In genomic region chr7:128523226-128523939, GRCh38 we compare ENCODE assay signal across 8 cellular contexts. TPM values are rescaled to one million over a fixed set of nuclear protein-coding genes. Genes with fewer than 3 reads are reported as not detected.
DNase-seq lines count a peak whose midpoint lies in the region; ATAC-seq, FAIRE-seq and TF ChIP-seq lines count a peak whose summit lies in the region.
"Not testable (repeated sequence)": the region's sequence is repeated elsewhere in the genome, so short reads cannot be mapped to it uniquely, and the experiment has no call there.

No MANE protein-coding gene starts in this region.

- BruUV-seq in MCF 10A (replicated peaks; lab: Mats Ljungman, UMichigan) = not testable (repeated sequence)

- peak; percentile 86 for DNase-seq in DMS 273 (lab: John Stamatoyannopoulos, UW; ENCODE audit: unreplicated experiment)
- peak; percentile 71 for DNase-seq in MG63
- peak; percentile 85 for DNase-seq in RCC 7860 (ENCODE audit: low spot score)
- DNase-seq in activated CD4-positive, alpha-beta memory T cell treated with anti-CD3 and anti-CD28 coated beads, Interleukin-2, amount 10 ng/mL, durations not matched to agents 7 days and 5 days = peak; percentile 72
- peak; percentile 96 for DNase-seq in MCF 10A (ENCODE audit: unreplicated experiment)
- DNase-seq in left ventricle myocardium superior = peak; percentile 84
- DNase-seq in pulmonary artery endothelial cell (ENCODE audit: low read depth, low spot score) = peak; percentile 32
- peak; percentile 67 for DNase-seq in stimulated activated naive CD4-positive, alpha-beta T cell treated with Interleukin-2 at 50 U/mL for 16 hours (lab: John Stamatoyannopoulos, UW)

- CTCF ChIA-PET in activated CD4-positive, alpha-beta memory T cell treated with anti-CD3 and anti-CD28 coated beads, Interleukin-2, amount 10 ng/mL, durations not matched to agents 7 days and 5 days (lab: Charles Lee) = interaction anchor here (0.8 kb wide), 1 partner anchor 17 kb away, joined by 6 read pairs; no protein-coding TSS in a partner anchor
- CTCF ChIA-PET in MCF 10A (lab: Yijun Ruan, JAX) = interaction anchor here (0.7 kb wide), 1 partner anchor 820 kb away, joined by 3 read pairs; no protein-coding TSS in a partner anchor

- H3K27ac Mint-ChIP-seq in activated CD4-positive, alpha-beta memory T cell treated with anti-CD3 and anti-CD28 coated beads, Interleukin-2, amount 10 ng/mL, durations not matched to agents 7 days and 5 days = peak overlapping the region; percentile 66
- H3K27ac Mint-ChIP-seq in MCF 10A (ENCODE audit: low read depth, unreplicated experiment) = not testable (repeated sequence)

- H3K4me3 ChIP-seq in MG63 = not testable (repeated sequence)

- intact Hi-C loops in MCF 10A (cut with micrococcal nuclease); left ventricle myocardium superior (cut with micrococcal nuclease): not testable (repeated sequence)

- peak; percentile 70 for FAIRE-seq in RCC 7860 (lab: Jason Lieb, UNC)

- POLR2A ChIA-PET in activated CD4-positive, alpha-beta memory T cell treated with anti-CD3 and anti-CD28 coated beads, Interleukin-2, amount 10 ng/mL, durations not matched to agents 7 days and 5 days (lab: Charles Lee) = not testable (repeated sequence)
- POLR2A ChIA-PET in MCF 10A (lab: Yijun Ruan, JAX) = interaction anchor here (0.6 to 1.3 kb wide), 3 partner anchors 9 to 617 kb away, joined by 3 to 4 read pairs (median 4); no protein-coding TSS in a partner anchor

- H3K27me3 ChIP-seq in MG63 = not testable (repeated sequence)

- not testable (repeated sequence) for H3K36me3 ChIP-seq in MG63

- H3K9me3 ChIP-seq in MG63 = not testable (repeated sequence)

- not testable (repeated sequence) for H3K9me3 Mint-ChIP-seq in activated CD4-positive, alpha-beta memory T cell treated with anti-CD3 and anti-CD28 coated beads, Interleukin-2, amount 10 ng/mL, durations not matched to agents 7 days and 5 days; MCF 10A (ENCODE audit: unreplicated experiment)

- not testable (repeated sequence) for H3K36me3 Mint-ChIP-seq in activated CD4-positive, alpha-beta memory T cell treated with anti-CD3 and anti-CD28 coated beads, Interleukin-2, amount 10 ng/mL, durations not matched to agents 7 days and 5 days (ENCODE audit: low read depth); MCF 10A (ENCODE audit: insufficient read depth, unreplicated experiment)

- not testable (repeated sequence) for H3K4me3 Mint-ChIP-seq in activated CD4-positive, alpha-beta memory T cell treated with anti-CD3 and anti-CD28 coated beads, Interleukin-2, amount 10 ng/mL, durations not matched to agents 7 days and 5 days; MCF 10A (ENCODE audit: unreplicated experiment)

- not testable (repeated sequence) for TF ChIP-seq CTCF in MCF 10A (IDR thresholded peaks at IDR 0.05; ENCODE audit: unreplicated experiment)

- not testable (repeated sequence) for H3K27me3 Mint-ChIP-seq in activated CD4-positive, alpha-beta memory T cell treated with anti-CD3 and anti-CD28 coated beads, Interleukin-2, amount 10 ng/mL, durations not matched to agents 7 days and 5 days; MCF 10A (ENCODE audit: insufficient read depth, unreplicated experiment)

- not testable (repeated sequence) for H3K4me1 Mint-ChIP-seq in activated CD4-positive, alpha-beta memory T cell treated with anti-CD3 and anti-CD28 coated beads, Interleukin-2, amount 10 ng/mL, durations not matched to agents 7 days and 5 days; MCF 10A (ENCODE audit: insufficient read depth, unreplicated experiment)

- ATAC-seq in left ventricle myocardium superior = peak; percentile 84

RNA-seq across cellular contexts. Expression of gene METTL2B, which starts 46.8 kb away (rescaled TPM):
- 17.2 and 19.1 TPM in 2 replicates for total RNA-seq in MG63 (2014; rRNA removed; shearing (Covaris generic); ENCODE audit: low replicate concordance)
- total RNA-seq in activated CD4-positive, alpha-beta memory T cell treated with anti-CD3 and anti-CD28 coated beads, Interleukin-2, amount 10 ng/mL, durations not matched to agents 7 days and 5 days = 10 to 100 TPM; 23.3 to 27.8 TPM
- total RNA-seq in MCF 10A (2022) = 34.6 and 49.7 TPM in 2 replicates
- total RNA-seq in left ventricle myocardium superior = 19.4 TPM
- total RNA-seq in pulmonary artery endothelial cell = 31.6 and 42.7 TPM in 2 replicates

Comparison
In these comparisons a context has a peak if more than half of its experiments do, and no peak if none do; other contexts are left out.
1. DNase-seq: peak in every context shown above with its lines; median percentile 96 in MCF 10A; 86 in DMS 273; 85 in RCC 7860; 84 in left ventricle myocardium superior; 72 in activated CD4-positive, alpha-beta memory T cell treated with anti-CD3 and anti-CD28 coated beads, Interleukin-2, amount 10 ng/mL, durations not matched to agents 7 days and 5 days; 71 in MG63; 67 in stimulated activated naive CD4-positive, alpha-beta T cell treated with Interleukin-2 at 50 U/mL for 16 hours; 32 in pulmonary artery endothelial cell.